8 cellular contexts compared by ENCODE assay signal in genomic region chr2:200812122-200813022, GRCh38. TPM values are rescaled to one million over a fixed set of nuclear protein-coding genes. Genes with fewer than 3 reads are reported as not detected.
DNase-seq lines count a peak whose midpoint lies in the region; ATAC-seq and TF ChIP-seq lines count a peak whose summit lies in the region.

No MANE protein-coding gene starts in this region.

- H4K20me1 ChIP-seq in neural progenitor cell (ENCODE audit: low read depth), result peaks cover 53% of the 10 kb centered on the region

- H3K4me3 Mint-ChIP-seq in CD14-positive monocyte (peak overlapping the region; percentile 97 to 99), neural progenitor cell (peak overlapping the region; percentile 98)

- H3K9ac ChIP-seq in neural progenitor cell, result peak overlapping the region; percentile 99

- peaks cover 34 to 43% of the 10 kb centered on the region in 2 donors for H3K36me3 Mint-ChIP-seq in CD14-positive monocyte
- H3K36me3 Mint-ChIP-seq in neural progenitor cell, result peaks cover 15% of the 10 kb centered on the region

- intact Hi-C loops in CD14-positive monocyte (cut with micrococcal nuclease), result loop anchor here (5.0 to 10.0 kb wide), 4 partner anchors 50 to 640 kb away; partner anchors contain the start of genes CLK1 (in 2 of the 2), STRADB (in 1 of the 2) and TRAK2 (in 1 of the 2)

- TF ChIP-seq CTCF in CD14-positive monocyte (IDR thresholded peaks at IDR 0.05), result peak; percentile 67
- TF ChIP-seq CTCF in Peyer's patch (IDR thresholded peaks at IDR 0.05), result peak in 5 of 6 experiments; percentile 28 to 76 (median 67)
- peak; percentile 55 for TF ChIP-seq CTCF in fibroblast of villous mesenchyme (IDR thresholded peaks at IDR 0.05; ENCODE audit: insufficient read depth, low read depth, low read length)
- TF ChIP-seq CTCF in neural progenitor cell (IDR thresholded peaks at IDR 0.05), result peak; percentile 40

- no peaks in the 10 kb centered on the region for H3K27me3 ChIP-seq in Peyer's patch
- H3K27me3 ChIP-seq in neural progenitor cell, result no peaks in the 10 kb centered on the region

- H3K27me3 Mint-ChIP-seq in CD14-positive monocyte (ENCODE audit: low read depth in 3 of 3) (no peaks in the 10 kb centered on the region), neural progenitor cell (ENCODE audit: insufficient read depth, low read depth) (peaks cover 5% of the 10 kb centered on the region)

- H3K4me1 Mint-ChIP-seq in CD14-positive monocyte (peaks cover 37% of the 10 kb centered on the region), neural progenitor cell (peaks cover 30% of the 10 kb centered on the region)

- H3K9me3 ChIP-seq in Peyer's patch (no peaks in the 10 kb centered on the region), neural progenitor cell (ENCODE audit: low read depth) (no peaks in the 10 kb centered on the region)

- DNase-seq in CD14-positive monocyte (ENCODE audit: low spot score), result peak; percentile 75
- DNase-seq in GM19238 (ENCODE audit: insufficient read length, low spot score), result peak; percentile 39
- DNase-seq in Peyer's patch, result peak; percentile 60 to 89 (median 88)
- DNase-seq in activated effector memory CD4-positive, alpha-beta T cell treated with anti-CD3 and anti-CD28 coated beads, Interleukin-2, amount 50 U/mL, for 16 hours, result peak; percentile 87
- peak; percentile 78 for DNase-seq in fibroblast of villous mesenchyme (ENCODE audit: low read depth)
- DNase-seq in neural progenitor cell (ENCODE audit: low spot score), result peak; percentile 79
- DNase-seq in stromal cell of bone marrow (ENCODE audit: low read depth), result peak; percentile 48

- peak overlapping the region; percentile 79 to 99 (median 96) for H3K4me3 ChIP-seq in Peyer's patch
- peak overlapping the region; percentile 87 for H3K4me3 ChIP-seq in fibroblast of villous mesenchyme (ENCODE audit: low read depth, low read length)
- H3K4me3 ChIP-seq in neural progenitor cell, result peak overlapping the region; percentile 96

- H3K4me1 ChIP-seq in Peyer's patch (peaks cover 0 to 35% (median 8%) of the 10 kb centered on the region in 4 donors), neural progenitor cell (peaks cover 17% of the 10 kb centered on the region)

- H3K36me3 ChIP-seq in Peyer's patch, result peaks cover 0 to 35% (median 0%) of the 10 kb centered on the region in 3 donors
- peaks cover 37% of the 10 kb centered on the region for H3K36me3 ChIP-seq in neural progenitor cell

- H3K4me2 ChIP-seq in neural progenitor cell, result peak overlapping the region; percentile 96

- H3K9me3 Mint-ChIP-seq in CD14-positive monocyte (peaks cover 0 to 4% (median 0%) of the 10 kb centered on the region in 7 donors), neural progenitor cell (no peaks in the 10 kb centered on the region)

- TF ChIP-seq POLR2A in Peyer's patch (IDR thresholded peaks at IDR 0.05), result no peak

- H3F3A ChIP-seq in neural progenitor cell (ENCODE audit: low read depth), result no peaks in the 10 kb centered on the region

- ATAC-seq in HG03432 (IDR thresholded peaks at IDR 0.05; ENCODE audit: unreplicated experiment), result peak; percentile 43

- peaks cover 51% of the 10 kb centered on the region for H3K79me2 ChIP-seq in neural progenitor cell (ENCODE audit: low read depth)

- H3K27ac Mint-ChIP-seq in CD14-positive monocyte (peak overlapping the region; percentile 96 to 100 (median 97)), neural progenitor cell (peak overlapping the region; percentile 99)

- H2AFZ ChIP-seq in neural progenitor cell (replicated peaks), result peak overlapping the region; percentile 85

- peak overlapping the region; percentile 94 to 99 (median 98) for H3K27ac ChIP-seq in Peyer's patch
- peak overlapping the region; percentile 96 for H3K27ac ChIP-seq in neural progenitor cell

RNA-seq across cellular contexts. Expression of gene BZW1, which starts 0.7 kb away (rescaled TPM):
- 100 to 1,000 TPM; 202 to 221 TPM for polyA plus RNA-seq in CD14-positive monocyte
- total RNA-seq in Peyer's patch (100 to 1,000 TPM; 122 to 236 (median 133) TPM), fibroblast of villous mesenchyme (528 and 662 TPM in 2 replicates), neural progenitor cell (ENCODE audit: low replicate concordance) (374 and 421 TPM in 2 replicates)

RNA-seq across cellular contexts. Expression of gene CLK1, which starts 52.1 kb away (rescaled TPM):
- 1 to 10 TPM; 7.5 to 8.2 TPM for polyA plus RNA-seq in CD14-positive monocyte
- total RNA-seq in Peyer's patch (100 to 1,000 TPM; 119 to 173 (median 144) TPM), fibroblast of villous mesenchyme (39.9 and 64.8 TPM in 2 replicates), neural progenitor cell (ENCODE audit: low replicate concordance) (126 and 253 TPM in 2 replicates)

Comparison
In these comparisons a context has a peak if more than half of its experiments do, and no peak if none do; other contexts are left out.
1. Peak in every context shown above with its lines: DNase-seq, ATAC-seq, H3K4me3 ChIP-seq and H3K27ac ChIP-seq.